In the genomic region with DNA sequence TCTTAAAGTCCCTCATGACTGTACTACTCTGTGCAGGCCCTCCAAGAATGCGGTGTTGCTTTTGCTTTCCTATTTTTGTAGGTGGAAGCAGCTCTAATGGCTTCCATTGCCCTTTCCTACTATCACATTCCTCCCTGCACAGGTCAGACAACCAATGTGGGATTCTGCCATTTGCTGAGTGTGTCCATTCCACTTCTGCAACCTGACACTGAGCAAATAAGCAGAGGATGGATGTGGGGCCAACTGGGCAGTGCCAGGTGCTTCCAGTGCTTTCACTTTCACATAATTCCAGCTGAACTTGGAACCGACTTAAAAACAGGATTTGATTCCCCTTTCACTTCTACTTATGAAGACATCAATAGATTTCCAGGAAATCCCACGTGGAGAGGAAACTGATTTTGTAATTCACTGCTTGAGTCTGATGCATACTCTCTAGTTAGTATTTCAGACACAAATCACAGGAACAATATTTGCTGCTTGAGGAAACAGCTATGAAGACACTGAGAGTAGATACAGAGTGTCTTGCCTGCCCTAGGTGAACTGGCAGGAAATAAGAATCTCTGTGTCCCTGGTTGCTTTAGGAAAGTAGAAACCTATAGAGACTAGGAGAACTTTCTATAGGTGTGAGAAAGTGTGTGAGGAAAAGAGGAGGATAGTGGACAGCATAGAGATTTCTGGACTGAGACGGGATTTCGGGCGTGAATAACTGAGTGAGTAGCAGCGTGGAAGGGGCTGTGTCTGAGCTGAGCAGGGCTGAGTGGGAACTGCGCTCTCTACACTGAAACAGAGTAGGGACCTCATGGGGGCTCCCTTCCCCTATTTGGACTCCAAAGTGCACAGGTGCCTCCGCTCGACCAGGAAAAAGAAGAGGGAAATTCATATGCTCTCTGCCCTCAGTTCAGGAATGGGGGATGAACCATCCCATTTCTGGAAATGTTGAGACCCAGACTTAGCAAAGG, we compare ENCODE assay signal across 10 cellular contexts. TPM values are rescaled to one million over a fixed set of nuclear protein-coding genes. Genes with fewer than 3 reads are reported as not detected.
DNase-seq lines count a peak whose midpoint lies in the region; ATAC-seq lines count a peak whose summit lies in the region.
"Had no signal": no experiment of that assay in that cellular context is flagged by ENCODE, and none has a peak within 500 bp of the region (broad histone marks: within the 10 kb centered on the region; RNA-seq: fewer than 3 reads in every experiment).

No MANE protein-coding gene starts in this region.

- no peak for ATAC-seq in activated CD4-positive, CD25-positive, alpha-beta regulatory T cell treated with anti-CD3 and anti-CD28 coated beads, Interleukin-2, amount 50 U/mL, for 24 hours

- peak overlapping the region; percentile 93 for H3K27ac Mint-ChIP-seq in activated CD4-positive, alpha-beta T cell treated with anti-CD3 and anti-CD28 coated beads, Interleukin-2, amount 10 ng/mL, durations not matched to agents 7 days and 5 days

- H3K4me3 Mint-ChIP-seq in activated CD4-positive, alpha-beta T cell treated with anti-CD3 and anti-CD28 coated beads, Interleukin-2, amount 10 ng/mL, durations not matched to agents 7 days and 5 days = no peak overlapping the region

- no peaks in the 10 kb centered on the region for H3K27me3 Mint-ChIP-seq in activated CD4-positive, alpha-beta T cell treated with anti-CD3 and anti-CD28 coated beads, Interleukin-2, amount 10 ng/mL, durations not matched to agents 7 days and 5 days

- no peak for DNase-seq in activated CD4-positive, alpha-beta T cell treated with anti-CD3 and anti-CD28 coated beads, Interleukin-2, amount 10 ng/mL, durations not matched to agents 7 days and 5 days
- no peak for DNase-seq in activated CD4-positive, alpha-beta T cell treated with anti-CD3 and anti-CD28 coated beads for 4 hours
- DNase-seq in NCI-H2196 (lab: John Stamatoyannopoulos, UW; ENCODE audit: unreplicated experiment) = peak; percentile 86
- DNase-seq in T47D (ENCODE audit: low read depth in 1 of 2, low spot score in 1 of 2) = peak; percentile 34 to 90
- peak; percentile 16 for DNase-seq in renal cortical epithelial cell (ENCODE audit: low read depth)
- DNase-seq in T-helper 9 cell = no peak
- DNase-seq in KG1 (lab: John Stamatoyannopoulos, UW) = no peak
- DNase-seq: cerebellar nuclear complex had no signal

- in situ Hi-C loops in T47D (cut with HindIII; ENCODE audit: low pct_unique_long_range_greater_than_20kb, low sequenced_read_pairs) = no loop called here

- CTCF ChIA-PET in activated CD4-positive, alpha-beta T cell treated with anti-CD3 and anti-CD28 coated beads, Interleukin-2, amount 10 ng/mL, durations not matched to agents 7 days and 5 days (lab: Charles Lee) = interaction anchor here (0.8 to 1.2 kb wide), 2 partner anchors 22 to 164 kb away, joined by 3 to 4 read pairs; no protein-coding TSS in a partner anchor

- POLR2A ChIA-PET in activated CD4-positive, alpha-beta T cell treated with anti-CD3 and anti-CD28 coated beads, Interleukin-2, amount 10 ng/mL, durations not matched to agents 7 days and 5 days (lab: Charles Lee) = no interaction called here

- H3K4me1 Mint-ChIP-seq in activated CD4-positive, alpha-beta T cell treated with anti-CD3 and anti-CD28 coated beads, Interleukin-2, amount 10 ng/mL, durations not matched to agents 7 days and 5 days = peaks cover 49% of the 10 kb centered on the region

- H3K36me3 Mint-ChIP-seq in activated CD4-positive, alpha-beta T cell treated with anti-CD3 and anti-CD28 coated beads, Interleukin-2, amount 10 ng/mL, durations not matched to agents 7 days and 5 days (ENCODE audit: low read depth) = no peaks in the 10 kb centered on the region

- H3K9me3 Mint-ChIP-seq in activated CD4-positive, alpha-beta T cell treated with anti-CD3 and anti-CD28 coated beads, Interleukin-2, amount 10 ng/mL, durations not matched to agents 7 days and 5 days = no peaks in the 10 kb centered on the region

RNA-seq across cellular contexts. Expression of a gene that starts 22.5 kb away (rescaled TPM):
- total RNA-seq in activated CD4-positive, alpha-beta T cell treated with anti-CD3 and anti-CD28 coated beads, Interleukin-2, amount 10 ng/mL, durations not matched to agents 7 days and 5 days = not detected
- not detected in 2 replicates for total RNA-seq in renal cortical epithelial cell
- total RNA-seq: mesenteric fat pad had no signal

RNA-seq across cellular contexts. Expression of a gene that starts 26.1 kb away (rescaled TPM):
- not detected for total RNA-seq in activated CD4-positive, alpha-beta T cell treated with anti-CD3 and anti-CD28 coated beads, Interleukin-2, amount 10 ng/mL, durations not matched to agents 7 days and 5 days
- not detected in 2 replicates for total RNA-seq in renal cortical epithelial cell
- total RNA-seq: mesenteric fat pad had no signal

RNA-seq across cellular contexts. Expression of a gene that starts 59.6 kb away (rescaled TPM):
- total RNA-seq in activated CD4-positive, alpha-beta T cell treated with anti-CD3 and anti-CD28 coated beads, Interleukin-2, amount 10 ng/mL, durations not matched to agents 7 days and 5 days = not detected
- total RNA-seq in renal cortical epithelial cell = not detected in 2 replicates
- total RNA-seq: mesenteric fat pad had no signal

Comparison
In these comparisons a context has a peak if more than half of its experiments do, and no peak if none do; other contexts are left out.
1. DNase-seq: peak in NCI-H2196 (single experiment), T47D (2 of 2) and renal cortical epithelial cell (single experiment); none in activated CD4-positive, alpha-beta T cell treated with anti-CD3 and anti-CD28 coated beads, Interleukin-2, amount 10 ng/mL, durations not matched to agents 7 days and 5 days (single experiment), activated CD4-positive, alpha-beta T cell treated with anti-CD3 and anti-CD28 coated beads for 4 hours (0 of 2), T-helper 9 cell (single experiment) and KG1 (single experiment).